28 cellular contexts compared by ENCODE assay signal in the genomic region with DNA sequence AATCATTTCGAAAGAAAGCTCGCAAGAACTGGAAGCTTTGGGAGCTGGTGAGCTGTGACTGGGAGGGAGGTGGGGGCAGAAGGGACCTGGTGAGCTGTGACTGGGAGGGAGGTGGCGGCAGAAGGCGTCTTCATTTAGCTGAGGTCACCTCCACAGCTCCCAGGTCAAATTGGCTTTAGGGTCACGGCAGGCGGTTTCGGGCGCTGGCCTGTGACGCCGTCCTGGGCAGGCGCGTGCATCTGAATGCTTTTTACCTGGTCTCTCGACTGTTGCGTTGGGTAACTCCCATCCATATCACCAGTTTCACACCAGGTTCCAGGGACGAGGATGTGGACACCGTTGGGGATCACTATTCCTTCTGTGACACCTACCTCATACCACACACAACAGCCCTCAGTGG. TPM values are rescaled to one million over a fixed set of nuclear protein-coding genes. Genes with fewer than 3 reads are reported as not detected.
"Had no signal": no experiment of that assay in that cellular context is flagged by ENCODE, and none has a peak within 500 bp of the region (broad histone marks: within the 10 kb centered on the region; RNA-seq: fewer than 3 reads in every experiment).

No MANE protein-coding gene starts in this region.

- H3K9me3 Mint-ChIP-seq: dendritic cell treated with granulocyte-macrophage colony-stimulating factor and Interleukin-4, amounts not matched to agents 40 ng/mL and 50 ng/mL, for 4 days had no signal

- H3K4me3 ChIP-seq: colonic mucosa, gastrocnemius medialis, heart left ventricle, hepatocyte, left lung, prostate gland, sigmoid colon, stomach, testis, tibial artery, upper lobe of left lung had no signal

- H3K9me3 ChIP-seq: colonic mucosa, gastrocnemius medialis, heart left ventricle, left lung, neutrophil, prostate gland, sigmoid colon, stomach, testis, tibial artery, upper lobe of left lung had no signal

- H3K36me3 ChIP-seq: colonic mucosa, gastrocnemius medialis, heart left ventricle, left lung, neutrophil, prostate gland, sigmoid colon, stomach, tibial artery, upper lobe of left lung had no signal

- H3K9ac ChIP-seq: parathyroid adenoma had no signal

- H3K27ac Mint-ChIP-seq: dendritic cell treated with granulocyte-macrophage colony-stimulating factor and Interleukin-4, amounts not matched to agents 40 ng/mL and 50 ng/mL, for 4 days; endodermal cell; natural killer cell had no signal

- DNase-seq: central memory CD4-positive, alpha-beta T cell; colonic mucosa; effector CD8-positive, alpha-beta T cell; endodermal cell; foreskin fibroblast; gastrocnemius medialis; kidney; left lung; mesenchymal stem cell; natural killer cell; right cardiac atrium; sigmoid colon; stimulated activated CD4-positive, alpha-beta T cell treated with anti-CD3 and anti-CD28 coated beads, Interleukin-2, amount 100 ng/mL, for 48 hours; stimulated activated CD8-positive, alpha-beta memory T cell treated with anti-CD3 and anti-CD28 coated beads, Interleukin-4, amount 100 ng/mL, for 48 hours; stimulated activated naive CD4-positive, alpha-beta T cell treated with Interleukin-2 at 50 U/mL for 16 hours; stomach; testis; tibial artery; upper lobe of left lung had no signal

- ATAC-seq: esophagus mucosa, gastrocnemius medialis, heart left ventricle, left lung, natural killer cell, right cardiac atrium had no signal

- H3K4me3 Mint-ChIP-seq: dendritic cell treated with granulocyte-macrophage colony-stimulating factor and Interleukin-4, amounts not matched to agents 40 ng/mL and 50 ng/mL, for 4 days; endodermal cell; natural killer cell had no signal

- H3K27ac ChIP-seq: colonic mucosa, epithelial cell of prostate, gastrocnemius medialis, heart left ventricle, hepatocyte, left lung, neutrophil, parathyroid adenoma, prostate gland, sigmoid colon, stomach, testis, tibial artery, upper lobe of left lung had no signal

- H3K36me3 Mint-ChIP-seq: natural killer cell had no signal

RNA-seq across cellular contexts. Expression of gene C2CD4C, which starts 29.2 kb away (rescaled TPM):
- total RNA-seq: mononuclear cell, natural killer cell had no signal
